9 cellular contexts compared by ENCODE assay signal in the genomic region with DNA sequence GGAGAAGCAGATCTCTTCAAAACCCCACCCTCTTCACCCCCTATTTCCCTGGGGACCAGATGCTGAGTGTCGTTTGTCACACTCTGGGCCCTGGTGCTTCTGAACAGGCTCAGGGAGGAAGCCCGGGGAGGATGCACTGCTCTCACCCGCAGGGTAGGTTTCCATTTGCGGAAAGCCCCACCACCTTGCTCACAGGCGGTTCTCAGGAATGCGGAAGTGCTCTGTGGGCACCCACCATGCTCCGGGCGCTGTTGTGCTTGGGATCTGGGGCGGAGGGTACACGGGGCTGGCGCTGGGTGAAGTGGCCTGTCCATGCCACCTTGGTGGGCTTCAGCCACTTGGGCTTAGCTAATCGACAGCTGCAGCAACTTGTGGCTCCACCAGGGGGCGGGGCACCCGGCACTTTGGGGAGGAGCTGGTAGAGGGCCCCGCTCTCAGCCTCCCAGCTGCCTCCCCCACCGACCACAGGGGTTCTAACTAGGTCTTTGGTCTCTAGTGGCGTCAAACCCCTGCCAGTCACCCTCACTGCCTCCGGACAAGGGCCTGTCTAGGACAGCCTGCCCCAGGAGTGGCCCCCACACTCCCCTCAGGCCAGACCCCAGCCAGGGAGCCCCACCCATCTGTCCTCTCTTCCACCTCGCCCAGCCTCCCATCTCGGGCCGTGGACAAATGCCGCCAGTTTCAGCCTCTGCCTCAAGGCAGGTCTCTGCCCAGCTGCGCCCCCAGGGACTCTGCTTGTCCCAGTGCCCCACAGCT. TPM values are rescaled to one million over a fixed set of nuclear protein-coding genes. Genes with fewer than 3 reads are reported as not detected.
DNase-seq lines count a peak whose midpoint lies in the region; ATAC-seq, FAIRE-seq and TF ChIP-seq lines count a peak whose summit lies in the region.
"Had no signal": no experiment of that assay in that cellular context is flagged by ENCODE, and none has a peak within 500 bp of the region (broad histone marks: within the 10 kb centered on the region; RNA-seq: fewer than 3 reads in every experiment).

No MANE protein-coding gene starts in this region.

- peak overlapping the region; percentile 81 for H3K4me3 Mint-ChIP-seq in T-helper 17 cell

- H4K20me1 ChIP-seq in keratinocyte (ENCODE audit: control insufficient read depth, extremely low read depth, insufficient read depth, low read length), result no peaks in the 10 kb centered on the region

- TF ChIP-seq CTCF in ascending aorta (IDR thresholded peaks at IDR 0.05), result peak; percentile 47 to 62 (median 53)
- peak; percentile 40 to 76 (median 49) for TF ChIP-seq CTCF in keratinocyte (optimal IDR thresholded peaks at IDR 0.05 in 1 of 3, IDR thresholded peaks at IDR 0.05 in 1 of 3, conservative IDR thresholded peaks at IDR 0.05 in 1 of 3; ENCODE audit: extremely low read depth in 1 of 3, insufficient read depth in 2 of 3, low read length in 3 of 3)

- peak overlapping the region; percentile 83 for H3K4me2 ChIP-seq in keratinocyte (ENCODE audit: control insufficient read depth, extremely low read depth, insufficient read depth, low read depth, low read length)

- H3K36me3 ChIP-seq in HUES48 (ENCODE audit: control insufficient read depth, insufficient read depth, low read length) (peaks cover 38% of the 10 kb centered on the region), ascending aorta (peaks cover 27 to 36% of the 10 kb centered on the region in 2 donors), keratinocyte (ENCODE audit: control insufficient read depth in 2 of 2, extremely low read depth in 1 of 2, insufficient read depth in 2 of 2, low read length in 2 of 2) (peaks cover 18 to 24% of the 10 kb centered on the region in 2 experiments)

- no peaks in the 10 kb centered on the region for H3K36me3 Mint-ChIP-seq in T-helper 17 cell (ENCODE audit: low read depth)

- peak overlapping the region; percentile 89 for H2AFZ ChIP-seq in keratinocyte (ENCODE audit: control insufficient read depth, low read length)

- H3K9me1 ChIP-seq in keratinocyte (ENCODE audit: control insufficient read depth, extremely low read depth, insufficient read depth, low read length), result no peaks in the 10 kb centered on the region

- no peaks in the 10 kb centered on the region for H3K79me2 ChIP-seq in keratinocyte (ENCODE audit: control insufficient read depth, insufficient read depth, low read length)

- H3K9ac ChIP-seq in HUES48 (ENCODE audit: low read depth, low read length), result no peak overlapping the region
- H3K9ac ChIP-seq in keratinocyte (ENCODE audit: control insufficient read depth, extremely low read depth, insufficient read depth, low read length), result peak overlapping the region; percentile 81

- ATAC-seq in GM21367 (IDR thresholded peaks at IDR 0.05; ENCODE audit: unreplicated experiment), result peak; percentile 50
- peak; percentile 96 for ATAC-seq in T-helper 17 cell

- intact Hi-C loops in ascending aorta (cut with DNase I), result no loop called here

- H3K4me1 ChIP-seq in HUES48 (ENCODE audit: control insufficient read depth, insufficient read depth, low read length) (peaks cover 36% of the 10 kb centered on the region), ascending aorta (peaks cover 0 to 6% of the 10 kb centered on the region in 2 donors), keratinocyte (ENCODE audit: control insufficient read depth, extremely low read depth, insufficient read depth, low read length) (peaks cover 13% of the 10 kb centered on the region)

- peak; percentile 43 for FAIRE-seq in keratinocyte (lab: Jason Lieb, UNC)
- FAIRE-seq: islet of Langerhans had no signal

- H3K9me3 ChIP-seq in HUES48 (ENCODE audit: control insufficient read depth, insufficient read depth, low read length) (no peaks in the 10 kb centered on the region), T-helper 17 cell (ENCODE audit: control insufficient read depth, low read length, poor library complexity, severe bottlenecking) (no peaks in the 10 kb centered on the region), ascending aorta (no peaks in the 10 kb centered on the region), keratinocyte (ENCODE audit: control insufficient read depth, low read depth, low read length) (no peaks in the 10 kb centered on the region)

- H3K4me1 Mint-ChIP-seq in T-helper 17 cell, result peaks cover 18% of the 10 kb centered on the region

- H3K27ac Mint-ChIP-seq in T-helper 17 cell, result peak overlapping the region; percentile 98

- dilution Hi-C loops in keratinocyte (cut with MboI; ENCODE audit: extremely low pct_ligation_motif_present, low sequenced_read_pairs), result no loop called here

- DNase-seq in EH (ENCODE audit: low read depth) (peak; percentile 67), T-helper 17 cell (peak; percentile 65 to 77 (median 71)), ascending aorta (ENCODE audit: low spot score in 2 of 2) (peak in 1 of 2 donors; percentile 76), keratinocyte (ENCODE audit: low read depth, low spot score) (no peak), foreskin melanocyte (no peak)
- peak; percentile 68 to 70 for DNase-seq in stimulated activated CD4-positive, alpha-beta T cell treated with anti-CD3 and anti-CD28 coated beads, Interleukin-1b, Interleukin-23, amount 100 ng/mL, for 4 hours (ENCODE audit: low read depth in 2 of 2)

- peak overlapping the region; percentile 29; the same call in 1 of the 2 replicates for H3K4me3 ChIP-seq in HUES48 (ENCODE audit: low read depth, low read length)
- H3K4me3 ChIP-seq in ascending aorta, result peak overlapping the region; percentile 35 to 61
- H3K4me3 ChIP-seq in keratinocyte (ENCODE audit: control insufficient read depth in 2 of 3, extremely low read depth in 1 of 3, insufficient read depth in 2 of 3, low read depth in 1 of 3, low read length in 3 of 3), result peak overlapping the region; percentile 21 to 50 (median 38)

- H3K27me3 ChIP-seq in HUES48 (ENCODE audit: control insufficient read depth, insufficient read depth, low read length) (peaks cover 9% of the 10 kb centered on the region; the same call in 1 of the 2 replicates), ascending aorta (no peaks in the 10 kb centered on the region), keratinocyte (ENCODE audit: control insufficient read depth, extremely low read depth, insufficient read depth, low read length) (peaks cover 10% of the 10 kb centered on the region)

- no peaks in the 10 kb centered on the region for H3K27me3 Mint-ChIP-seq in T-helper 17 cell

- H3K27ac ChIP-seq in HUES48 (ENCODE audit: low read depth, low read length) (no peak overlapping the region), ascending aorta (peak overlapping the region; percentile 3 to 32), keratinocyte (ENCODE audit: control insufficient read depth, insufficient read depth, low read length) (peak overlapping the region; percentile 84)

RNA-seq across cellular contexts. Expression of a gene that starts 7.4 kb away (rescaled TPM):
- total RNA-seq in T-helper 17 cell (100 to 1,000 TPM; 206 to 239 TPM), ascending aorta (128 TPM)
- polyA plus RNA-seq in keratinocyte, result 92.9 to 118 TPM (median 102 TPM) in 3 replicates
- polyA plus RNA-seq in keratinocyte (2011; ENCODE audit: low read depth), result 74.0 TPM
- 38.6 and 103 TPM in 2 replicates for polyA plus RNA-seq in keratinocyte (2011; cell fraction: cytosol; rRNA removed)
- polyA plus RNA-seq in keratinocyte (2011; cell fraction: nucleus; rRNA removed), result 208 and 255 TPM in 2 replicates
- 112 and 133 TPM in 2 replicates for polyA plus RNA-seq in keratinocyte (2012; ENCODE audit: low replicate concordance)
- polyA minus RNA-seq in keratinocyte, result 69.1 to 102 TPM (median 70.3 TPM) in 3 replicates
- 168 TPM for polyA minus RNA-seq in keratinocyte (2011; cell fraction: cytosol; rRNA and poly(A)+ RNA removed)
- 54.4 and 58.9 TPM in 2 replicates for polyA minus RNA-seq in keratinocyte (2011; cell fraction: nucleus; rRNA and poly(A)+ RNA removed)

RNA-seq across cellular contexts. Expression of a gene that starts 15.6 kb away (rescaled TPM):
- total RNA-seq in T-helper 17 cell (1 to 10 TPM; 1.5 to 3.4 TPM), ascending aorta (23.4 TPM)
- polyA plus RNA-seq in keratinocyte, result 1.1 to 1.6 TPM (median 1.5 TPM) in 3 replicates
- not detected for polyA plus RNA-seq in keratinocyte (2011; ENCODE audit: low read depth)
- polyA plus RNA-seq in keratinocyte (2011; cell fraction: cytosol; rRNA removed), result 0.68 and 2.5 TPM in 2 replicates
- 1.9 and 2.7 TPM in 2 replicates for polyA plus RNA-seq in keratinocyte (2011; cell fraction: nucleus; rRNA removed)
- 6.7 and 15.8 TPM in 2 replicates for polyA plus RNA-seq in keratinocyte (2012; ENCODE audit: low replicate concordance)
- polyA minus RNA-seq in keratinocyte, result 0.72 to 1.8 TPM in 2 of 3 replicates, not detected in the other
- not detected for polyA minus RNA-seq in keratinocyte (2011; cell fraction: cytosol; rRNA and poly(A)+ RNA removed)
- polyA minus RNA-seq in keratinocyte (2011; cell fraction: nucleus; rRNA and poly(A)+ RNA removed), result 1.2 TPM in 1 of 2 replicates, not detected in the other

RNA-seq across cellular contexts. Expression of a gene that starts 25.4 kb away (rescaled TPM):
- total RNA-seq in T-helper 17 cell (not detected), ascending aorta (not detected)
- polyA plus RNA-seq in keratinocyte, result not detected in 3 replicates
- polyA plus RNA-seq in keratinocyte (2011; ENCODE audit: low read depth), result not detected
- polyA plus RNA-seq in keratinocyte (2011; cell fraction: cytosol; rRNA removed), result not detected in 2 replicates
- not detected in 2 replicates for polyA plus RNA-seq in keratinocyte (2011; cell fraction: nucleus; rRNA removed)
- not detected in 2 replicates for polyA plus RNA-seq in keratinocyte (2012; ENCODE audit: low replicate concordance)
- not detected in 3 replicates for polyA minus RNA-seq in keratinocyte
- not detected for polyA minus RNA-seq in keratinocyte (2011; cell fraction: cytosol; rRNA and poly(A)+ RNA removed)
- polyA minus RNA-seq in keratinocyte (2011; cell fraction: nucleus; rRNA and poly(A)+ RNA removed), result not detected in 2 replicates

RNA-seq across cellular contexts. Expression of a gene that starts 30.5 kb away (rescaled TPM):
- total RNA-seq in T-helper 17 cell (10 to 100 TPM; 67.8 to 79.7 TPM), ascending aorta (1,335 TPM)
- 1,511 to 3,251 TPM (median 1,575 TPM) in 3 replicates for polyA plus RNA-seq in keratinocyte
- 379 TPM for polyA plus RNA-seq in keratinocyte (2011; ENCODE audit: low read depth)
- 1,984 and 3,223 TPM in 2 replicates for polyA plus RNA-seq in keratinocyte (2011; cell fraction: cytosol; rRNA removed)
- 1,110 and 1,459 TPM in 2 replicates for polyA plus RNA-seq in keratinocyte (2011; cell fraction: nucleus; rRNA removed)
- 2,382 and 2,611 TPM in 2 replicates for polyA plus RNA-seq in keratinocyte (2012; ENCODE audit: low replicate concordance)
- polyA minus RNA-seq in keratinocyte, result 1,137 to 2,631 TPM (median 2,247 TPM) in 3 replicates
- polyA minus RNA-seq in keratinocyte (2011; cell fraction: cytosol; rRNA and poly(A)+ RNA removed), result 2,162 TPM
- polyA minus RNA-seq in keratinocyte (2011; cell fraction: nucleus; rRNA and poly(A)+ RNA removed), result 492 and 503 TPM in 2 replicates

RNA-seq across cellular contexts. Expression of a gene that starts 36.4 kb away (rescaled TPM):
- under 1 TPM in 1 of 2 donors, not detected in 1; 0.37 TPM for total RNA-seq in T-helper 17 cell
- total RNA-seq in ascending aorta, result not detected
- polyA plus RNA-seq in keratinocyte, result not detected in 3 replicates
- polyA plus RNA-seq in keratinocyte (2011; ENCODE audit: low read depth), result not detected
- polyA plus RNA-seq in keratinocyte (2011; cell fraction: cytosol; rRNA removed), result not detected in 2 replicates
- polyA plus RNA-seq in keratinocyte (2011; cell fraction: nucleus; rRNA removed), result not detected in 2 replicates
- polyA plus RNA-seq in keratinocyte (2012; ENCODE audit: low replicate concordance), result 0.08 TPM in 1 of 2 replicates, not detected in the other
- polyA minus RNA-seq in keratinocyte, result not detected in 3 replicates
- polyA minus RNA-seq in keratinocyte (2011; cell fraction: cytosol; rRNA and poly(A)+ RNA removed), result not detected
- polyA minus RNA-seq in keratinocyte (2011; cell fraction: nucleus; rRNA and poly(A)+ RNA removed), result not detected in 2 replicates

Comparison
In these comparisons a context has a peak if more than half of its experiments do, and no peak if none do; other contexts are left out.
1. DNase-seq: peak in EH (single experiment), T-helper 17 cell (3 of 3) and stimulated activated CD4-positive, alpha-beta T cell treated with anti-CD3 and anti-CD28 coated beads, Interleukin-1b, Interleukin-23, amount 100 ng/mL, for 4 hours (2 of 2); none in keratinocyte (single experiment) and foreskin melanocyte (single experiment).
2. Peak in every context shown above with its lines, with median percentiles within 50 percentile points of each other: H3K4me3 ChIP-seq.